ENCODE assay signal across 9 cellular contexts in the genomic region with DNA sequence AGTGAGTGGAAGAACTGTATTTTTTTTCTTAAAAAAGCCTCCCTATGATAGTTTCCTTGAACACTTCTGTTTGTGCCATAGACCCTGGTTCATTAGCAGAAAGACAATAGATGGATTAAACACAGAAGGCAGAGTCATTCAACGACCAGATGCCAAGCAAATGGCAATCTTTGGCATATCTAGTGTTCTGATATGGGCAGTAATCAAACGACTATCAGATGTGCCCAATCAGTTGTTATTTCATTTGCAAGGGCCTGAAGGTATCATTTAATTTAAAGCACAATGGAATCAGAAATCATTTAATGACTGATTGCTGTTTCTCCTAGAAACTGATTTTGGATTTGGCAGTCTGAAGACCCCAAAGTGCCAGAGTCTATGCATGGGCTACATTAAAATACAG.
"Had no signal": no experiment of that assay in that cellular context is flagged by ENCODE, and none has a peak within 500 bp of the region (broad histone marks: within the 10 kb centered on the region; RNA-seq: fewer than 3 reads in every experiment).

No MANE protein-coding gene starts in this region.

- H3K4me3 ChIP-seq: GM23248, K562 had no signal

- ATAC-seq: HepG2, K562 had no signal

- DNase-seq: GM23248, H9, HCEC 1CT, KG1 had no signal

- FAIRE-seq: H1, H54, HepG2, K562 had no signal

- H3K9ac ChIP-seq: GM23248 had no signal

- H2AFZ ChIP-seq: GM23248 had no signal

- H3K27ac ChIP-seq: GM23248, HL-60 had no signal
